Comparison of ENCODE assay signal across 26 cellular contexts in the genomic region with DNA sequence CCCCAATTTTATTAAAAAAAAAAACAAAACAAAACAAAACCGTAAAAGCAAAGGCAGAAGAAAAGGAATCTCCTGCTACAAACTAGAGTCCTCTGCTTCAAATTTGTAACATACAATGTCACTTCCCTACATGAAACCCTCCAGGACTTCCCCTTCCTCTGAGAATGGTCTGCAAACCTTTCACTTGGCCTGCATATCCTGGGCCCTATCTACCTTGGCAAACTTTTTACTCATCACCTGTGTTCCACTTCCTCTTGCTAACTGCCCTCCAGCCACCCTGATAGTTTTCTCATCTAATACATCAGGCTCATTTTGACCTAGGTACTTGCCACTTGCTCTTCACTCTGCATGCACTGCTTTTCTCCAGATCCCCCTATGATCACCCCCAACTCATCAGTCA.
DNase-seq lines count a peak whose midpoint lies in the region; ATAC-seq and TF ChIP-seq lines count a peak whose summit lies in the region.
"Had no signal": no experiment of that assay in that cellular context is flagged by ENCODE, and none has a peak within 500 bp of the region (broad histone marks: within the 10 kb centered on the region; RNA-seq: fewer than 3 reads in every experiment).

No MANE protein-coding gene starts in this region.

- H3K9me3 Mint-ChIP-seq in activated T-cell treated with anti-CD3 and anti-CD28 coated beads, Interleukin-2, amount 50 U/mL, for 72 hours: peaks cover 0 to 6% of the 10 kb centered on the region in 2 donors
- peaks cover 3% of the 10 kb centered on the region for H3K9me3 Mint-ChIP-seq in CD4-positive, alpha-beta T cell

- no peak overlapping the region for H3K27ac Mint-ChIP-seq in activated T-cell treated with anti-CD3 and anti-CD28 coated beads, Interleukin-2, amount 50 U/mL, for 72 hours
- H3K27ac Mint-ChIP-seq in CD4-positive, alpha-beta T cell: no peak overlapping the region
- H3K27ac Mint-ChIP-seq: naive thymus-derived CD8-positive, alpha-beta T cell; stimulated activated naive CD8-positive, alpha-beta T cell treated with anti-CD3 and anti-CD28 coated beads, Interleukin-15, Interleukin-2, amounts not matched to agents 100 ng/mL and 50 ng/mL, for 24 hours had no signal

- intact Hi-C loops in sciatic nerve (cut with DNase I): no loop called here
- intact Hi-C loops in CD4-positive, alpha-beta T cell (cut with DNase I, micrococcal nuclease): no loop called here

- CTCF ChIA-PET in CD4-positive, alpha-beta T cell (lab: Charles Lee): no interaction called here

- no peak overlapping the region for H3K27ac ChIP-seq in CD4-positive, alpha-beta T cell (ENCODE audit: low read depth, low read length)
- H3K27ac ChIP-seq: dorsolateral prefrontal cortex, epithelial cell of prostate, ovary, transverse colon had no signal

- H3K9me3 ChIP-seq in CD4-positive, alpha-beta T cell (ENCODE audit: control insufficient read depth, low read length): no peaks in the 10 kb centered on the region
- H3K9me3 ChIP-seq: ovary, sigmoid colon, transverse colon had no signal

- no peak overlapping the region for H3K4me3 Mint-ChIP-seq in activated T-cell treated with anti-CD3 and anti-CD28 coated beads, Interleukin-2, amount 50 U/mL, for 72 hours
- H3K4me3 Mint-ChIP-seq in CD4-positive, alpha-beta T cell: no peak overlapping the region
- H3K4me3 Mint-ChIP-seq: naive thymus-derived CD8-positive, alpha-beta T cell; stimulated activated naive CD8-positive, alpha-beta T cell treated with anti-CD3 and anti-CD28 coated beads, Interleukin-15, Interleukin-2, amounts not matched to agents 100 ng/mL and 50 ng/mL, for 24 hours had no signal

- H3K36me3 Mint-ChIP-seq in activated T-cell treated with anti-CD3 and anti-CD28 coated beads, Interleukin-2, amount 50 U/mL, for 72 hours (ENCODE audit: insufficient read depth in 2 of 2): no peaks in the 10 kb centered on the region
- H3K36me3 Mint-ChIP-seq in CD4-positive, alpha-beta T cell (ENCODE audit: low read depth): no peaks in the 10 kb centered on the region

- ATAC-seq in GM19023 (IDR thresholded peaks at IDR 0.05; ENCODE audit: unreplicated experiment): peak; percentile 72
- peak; percentile 74 for ATAC-seq in HG02588 (IDR thresholded peaks at IDR 0.05; ENCODE audit: unreplicated experiment)
- ATAC-seq in HG03432 (IDR thresholded peaks at IDR 0.05; ENCODE audit: unreplicated experiment): peak; percentile 66
- no peak for ATAC-seq in activated T-cell treated with anti-CD3 and anti-CD28 coated beads, Interleukin-2, amount 50 U/mL, for 72 hours (replicated peaks in 1 of 2)
- ATAC-seq in sciatic nerve: no peak
- no peak for ATAC-seq in CD4-positive, alpha-beta T cell (ENCODE audit: poor library complexity)
- ATAC-seq: HepG2; naive thymus-derived CD8-positive, alpha-beta T cell had no signal

- no peak for TF ChIP-seq CTCF in CD4-positive, alpha-beta T cell (IDR thresholded peaks at IDR 0.05)

- H3K4me1 Mint-ChIP-seq in activated T-cell treated with anti-CD3 and anti-CD28 coated beads, Interleukin-2, amount 50 U/mL, for 72 hours (ENCODE audit: low read depth): no peaks in the 10 kb centered on the region
- no peaks in the 10 kb centered on the region for H3K4me1 Mint-ChIP-seq in CD4-positive, alpha-beta T cell (ENCODE audit: low read depth)

- no peaks in the 10 kb centered on the region for H3K27me3 Mint-ChIP-seq in activated T-cell treated with anti-CD3 and anti-CD28 coated beads, Interleukin-2, amount 50 U/mL, for 72 hours (ENCODE audit: low read depth)
- H3K27me3 Mint-ChIP-seq in CD4-positive, alpha-beta T cell: peaks cover 4% of the 10 kb centered on the region
- H3K27me3 Mint-ChIP-seq: stimulated activated naive CD8-positive, alpha-beta T cell treated with anti-CD3 and anti-CD28 coated beads, Interleukin-15, Interleukin-2, amounts not matched to agents 100 ng/mL and 50 ng/mL, for 24 hours had no signal

- DNase-seq in NCI-H1417 treated with DMSO at 0.1 percent for 48 hours (lab: John Stamatoyannopoulos, UW) (no peak), sciatic nerve (ENCODE audit: low spot score) (no peak)
- no peak for DNase-seq in activated T-cell treated with anti-CD3 and anti-CD28 coated beads, Interleukin-2, amount 50 U/mL, for 72 hours
- no peak for DNase-seq in CD4-positive, alpha-beta T cell
- DNase-seq: activated CD4-positive, alpha-beta T cell treated with anti-CD3 and anti-CD28 coated beads, Interleukin-2, amount 50 U/mL, for 1 hour; activated gamma-delta T cell treated with Interleukin-2 at 50 U/mL for 16 hours; amniotic stem cell; caudate nucleus; dorsolateral prefrontal cortex; foreskin fibroblast; kidney; mammary epithelial cell; naive thymus-derived CD8-positive, alpha-beta T cell; NCI-H1436 treated with DMSO at 0.1 percent for 48 hours; NCI-H2171; ovary; Right ventricle myocardium superior; sigmoid colon; T-helper 1 cell; transverse colon had no signal

- no peaks in the 10 kb centered on the region for H3K27me3 ChIP-seq in CD4-positive, alpha-beta T cell (ENCODE audit: control insufficient read depth, insufficient read depth, low read length)
- H3K27me3 ChIP-seq: ovary, sigmoid colon, transverse colon had no signal

- POLR2A ChIA-PET in CD4-positive, alpha-beta T cell (lab: Charles Lee): no interaction called here

Comparison
In these comparisons a context has a peak if more than half of its experiments do, and no peak if none do; other contexts are left out.
1. ATAC-seq: peak in GM19023 (single experiment), HG02588 (single experiment) and HG03432 (single experiment); none in activated T-cell treated with anti-CD3 and anti-CD28 coated beads, Interleukin-2, amount 50 U/mL, for 72 hours (0 of 2), sciatic nerve (single experiment) and CD4-positive, alpha-beta T cell (single experiment).